In the genomic region with DNA sequence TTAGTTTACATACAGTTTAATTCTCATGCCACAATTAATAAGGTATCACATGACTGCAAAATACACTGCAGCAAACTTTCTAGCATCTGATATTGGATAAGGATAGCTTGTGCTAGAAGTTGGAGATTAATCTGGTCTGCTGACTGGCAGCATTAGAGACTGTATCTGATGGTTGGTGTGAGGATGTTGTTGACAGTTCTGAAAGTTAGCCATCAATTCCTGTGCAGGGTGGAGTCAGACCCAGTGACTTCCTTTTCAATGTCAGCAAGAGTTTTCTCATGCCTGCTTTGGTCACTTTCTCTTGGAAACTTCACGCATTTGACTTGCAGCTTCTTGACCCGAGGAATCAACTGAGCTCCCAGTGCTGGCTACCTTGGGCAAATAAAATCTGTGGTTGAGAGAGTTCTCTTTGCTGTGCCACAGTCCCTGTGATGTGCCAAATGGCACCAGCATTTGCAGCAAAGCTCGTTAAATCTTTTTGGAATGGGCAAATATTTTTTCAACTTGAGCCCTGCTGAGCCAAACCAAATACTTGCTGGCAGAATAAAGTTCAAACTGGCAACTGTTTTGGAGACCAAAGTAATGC, we compare ENCODE assay signal across 14 cellular contexts.
DNase-seq lines count a peak whose midpoint lies in the region; TF ChIP-seq lines count a peak whose summit lies in the region.
"Had no signal": no experiment of that assay in that cellular context is flagged by ENCODE, and none has a peak within 500 bp of the region (broad histone marks: within the 10 kb centered on the region; RNA-seq: fewer than 3 reads in every experiment).

No MANE protein-coding gene starts in this region.

- no peak overlapping the region for H3K4me3 ChIP-seq in LNCaP clone FGC (ENCODE audit: low read depth, low read length)
- H3K4me3 ChIP-seq in prostate gland: no peak overlapping the region

- H3K27ac ChIP-seq in 22Rv1: peak overlapping the region; percentile 44
- no peak overlapping the region for H3K27ac ChIP-seq in prostate gland

- no peak for TF ChIP-seq CTCF in 22Rv1 (IDR thresholded peaks at IDR 0.05)
- no peak for TF ChIP-seq CTCF in LNCaP clone FGC (IDR thresholded peaks at IDR 0.05; ENCODE audit: control insufficient read depth, extremely low read depth, insufficient read depth)
- TF ChIP-seq CTCF in prostate gland (IDR thresholded peaks at IDR 0.05): no peak

- intact Hi-C loops in prostate gland (cut with DNase I): no loop called here

- H3K9me3 ChIP-seq in prostate gland: no peaks in the 10 kb centered on the region

- H3K36me3 ChIP-seq in prostate gland: no peaks in the 10 kb centered on the region

- 10% methylated on average over 3 of the region's 3 CpGs for WGBS in prostate gland

- no peaks in the 10 kb centered on the region for H3K27me3 ChIP-seq in prostate gland (replicated peaks; ENCODE audit: insufficient read depth)

- no peak for TF ChIP-seq POLR2A in prostate gland (IDR thresholded peaks at IDR 0.05)

- DNase-seq in LNCaP clone FGC (ENCODE audit: low read depth) (peak; percentile 73), astrocyte of the hippocampus (ENCODE audit: low read depth, low spot score) (peak; percentile 41), prostate gland (ENCODE audit: low spot score) (peak; percentile 81), NCI-H82 treated with DMSO at 0.1 percent for 48 hours (lab: John Stamatoyannopoulos, UW; ENCODE audit: unreplicated experiment) (no peak), NCI-H2107 treated with DMSO at 0.1 percent for 48 hours (lab: John Stamatoyannopoulos, UW; ENCODE audit: unreplicated experiment) (no peak), NCI-H82 (lab: John Stamatoyannopoulos, UW) (no peak)
- DNase-seq: CD4-positive, alpha-beta memory T cell; DMS79; NCI-H1092; NCI-H1694; NCI-H2107; NCI-H345; NCI-H526 treated with DMSO at 0.1 percent for 48 hours had no signal

- peaks cover 7% of the 10 kb centered on the region for H3K4me1 ChIP-seq in prostate gland (replicated peaks)

Comparison
In these comparisons a context has a peak if more than half of its experiments do, and no peak if none do; other contexts are left out.
1. DNase-seq: peak in LNCaP clone FGC (single experiment), astrocyte of the hippocampus (single experiment) and prostate gland (single experiment); none in NCI-H82 treated with DMSO at 0.1 percent for 48 hours (single experiment), NCI-H2107 treated with DMSO at 0.1 percent for 48 hours (single experiment) and NCI-H82 (single experiment).